19 cellular contexts compared by ENCODE assay signal in genomic region chr2:74349889-74350288, GRCh38. TPM values are rescaled to one million over a fixed set of nuclear protein-coding genes. Genes with fewer than 3 reads are reported as not detected.
DNase-seq lines count a peak whose midpoint lies in the region; ATAC-seq and TF ChIP-seq lines count a peak whose summit lies in the region.
"Had no signal": no experiment of that assay in that cellular context is flagged by ENCODE, and none has a peak within 500 bp of the region (broad histone marks: within the 10 kb centered on the region; RNA-seq: fewer than 3 reads in every experiment).

No MANE protein-coding gene starts in this region.

- CTCF ChIA-PET in SK-N-SH (lab: Yijun Ruan, JAX): interaction anchor here (0.9 to 5.4 kb wide), 3 partner anchors 14 to 100 kb away, joined by 3 to 35 read pairs (median 4); no protein-coding TSS in a partner anchor

- H4K20me1 ChIP-seq in SK-N-SH (ENCODE audit: insufficient read depth): no peaks in the 10 kb centered on the region
- H4K20me1 ChIP-seq: BLaER1 had no signal

- no peaks in the 10 kb centered on the region for H3K36me3 ChIP-seq in parathyroid adenoma (ENCODE audit: control insufficient read depth, insufficient read depth, low read length)
- H3K36me3 ChIP-seq in colonic mucosa: no peaks in the 10 kb centered on the region
- no peaks in the 10 kb centered on the region for H3K36me3 ChIP-seq in SK-N-SH (replicated peaks in 1 of 2; ENCODE audit: control insufficient read depth in 1 of 2, insufficient read depth in 2 of 2, low read length in 1 of 2)
- H3K36me3 ChIP-seq: BE2C, BLaER1 had no signal

- H2AFZ ChIP-seq in parathyroid adenoma: peak overlapping the region; percentile 23
- no peak overlapping the region for H2AFZ ChIP-seq in SK-N-SH (ENCODE audit: low read depth)

- H3K27ac ChIP-seq in parathyroid adenoma (peak overlapping the region; percentile 19), colonic mucosa (no peak overlapping the region), SK-N-SH (ENCODE audit: low read depth in 2 of 2, low read length in 1 of 2) (no peak overlapping the region)
- H3K27ac ChIP-seq: 22Rv1, A549, BLaER1 had no signal

- H3K9me3 Mint-ChIP-seq in CD14-positive monocyte: peaks cover 0 to 1% (median 0%) of the 10 kb centered on the region in 7 donors
- H3K9me3 Mint-ChIP-seq: CD4-positive, alpha-beta T cell; CD8-positive, alpha-beta T cell had no signal

- H3K9ac ChIP-seq in parathyroid adenoma (no peak overlapping the region), colonic mucosa (ENCODE audit: low read depth in 2 of 2, low read length in 2 of 2) (no peak overlapping the region), SK-N-SH (no peak overlapping the region)
- H3K9ac ChIP-seq: BLaER1 had no signal

- H3K4me1 Mint-ChIP-seq in CD14-positive monocyte: no peaks in the 10 kb centered on the region

- no peak for TF ChIP-seq EP300 in SK-N-SH (IDR thresholded peaks at IDR 0.05; ENCODE audit: borderline replicate concordance in 1 of 2, low read depth in 1 of 2, low read length in 1 of 2)

- no peaks in the 10 kb centered on the region for H3K27me3 ChIP-seq in parathyroid adenoma (ENCODE audit: control insufficient read depth, insufficient read depth, low read length)
- no peaks in the 10 kb centered on the region for H3K27me3 ChIP-seq in colonic mucosa
- no peaks in the 10 kb centered on the region for H3K27me3 ChIP-seq in SK-N-SH (ENCODE audit: insufficient read depth)
- H3K27me3 ChIP-seq: BE2C, BLaER1 had no signal

- H3K4me3 Mint-ChIP-seq in CD14-positive monocyte: no peak overlapping the region
- H3K4me3 Mint-ChIP-seq: CD4-positive, alpha-beta T cell; CD8-positive, alpha-beta T cell had no signal

- TF ChIP-seq RAD21 in SK-N-SH (IDR thresholded peaks at IDR 0.05; ENCODE audit: low read length): no peak

- H3K9me3 ChIP-seq in parathyroid adenoma (ENCODE audit: control insufficient read depth, low read length) (no peaks in the 10 kb centered on the region), colonic mucosa (no peaks in the 10 kb centered on the region), SK-N-SH (no peaks in the 10 kb centered on the region)
- H3K9me3 ChIP-seq: A549, BE2C, BLaER1, Caco-2 had no signal

- TF ChIP-seq CTCF in CD14-positive monocyte (IDR thresholded peaks at IDR 0.05) (no peak), parathyroid adenoma (IDR thresholded peaks at IDR 0.05) (no peak), colonic mucosa (IDR thresholded peaks at IDR 0.05) (no peak), SK-N-SH (IDR thresholded peaks at IDR 0.05) (no peak)

- POLR2A ChIA-PET in SK-N-SH (lab: Yijun Ruan, JAX): no interaction called here

- H3K27ac Mint-ChIP-seq in CD14-positive monocyte: no peak overlapping the region
- H3K27ac Mint-ChIP-seq: CD4-positive, alpha-beta T cell; CD8-positive, alpha-beta T cell had no signal

- H3K4me3 ChIP-seq in parathyroid adenoma (ENCODE audit: low read depth, low read length): no peak overlapping the region
- H3K4me3 ChIP-seq in colonic mucosa: no peak overlapping the region
- H3K4me3 ChIP-seq in SK-N-SH (ENCODE audit: low read depth in 2 of 2, low read length in 1 of 2): no peak overlapping the region
- H3K4me3 ChIP-seq: A549, BLaER1, GM12878 had no signal

- H3K4me1 ChIP-seq in parathyroid adenoma: peaks cover 24% of the 10 kb centered on the region
- no peaks in the 10 kb centered on the region for H3K4me1 ChIP-seq in colonic mucosa
- peaks cover 0 to 10% of the 10 kb centered on the region in 2 experiments; a peak in 2 of 4 replicates for H3K4me1 ChIP-seq in SK-N-SH (ENCODE audit: control insufficient read depth in 1 of 2, insufficient read depth in 2 of 2, low read depth in 1 of 2, low read length in 1 of 2)
- H3K4me1 ChIP-seq: A549, BE2C, BLaER1, Caco-2 had no signal

- H3F3A ChIP-seq in SK-N-SH (replicated peaks; ENCODE audit: insufficient read depth): no peaks in the 10 kb centered on the region

- no peak overlapping the region for H3K4me2 ChIP-seq in parathyroid adenoma (ENCODE audit: low read length)
- no peak overlapping the region for H3K4me2 ChIP-seq in SK-N-SH
- H3K4me2 ChIP-seq: A549, BLaER1 had no signal

- peak; percentile 20 for ATAC-seq in esophagus mucosa
- ATAC-seq: CD8-positive, alpha-beta T cell; GM12878 had no signal

- peaks cover 0 to 1% (median 0%) of the 10 kb centered on the region in 3 donors for H3K27me3 Mint-ChIP-seq in CD14-positive monocyte (ENCODE audit: low read depth in 3 of 3)
- H3K27me3 Mint-ChIP-seq: CD4-positive, alpha-beta T cell had no signal

- H3K79me2 ChIP-seq in parathyroid adenoma (no peaks in the 10 kb centered on the region), SK-N-SH (ENCODE audit: insufficient read depth) (no peaks in the 10 kb centered on the region)

- WGBS in SK-N-SH (ENCODE audit: low lambda C conversion rate): 96% methylated on average over 4 of the region's 4 CpGs

- peaks cover 0 to 3% of the 10 kb centered on the region in 2 donors for H3K36me3 Mint-ChIP-seq in CD14-positive monocyte
- H3K36me3 Mint-ChIP-seq: CD8-positive, alpha-beta T cell had no signal

- intact Hi-C loops in CD14-positive monocyte (cut with micrococcal nuclease) (no loop called here), colonic mucosa (cut with DNase I) (no loop called here)

- DNase-seq in CD14-positive monocyte (ENCODE audit: low spot score): peak; percentile 11
- DNase-seq in colonic mucosa: no peak
- no peak for DNase-seq in NCI-H1048 (lab: John Stamatoyannopoulos, UW)
- no peak for DNase-seq in SK-N-SH
- DNase-seq: BE2C; C1 segment of cervical spinal cord; Caco-2; Calu3; CD4-positive, alpha-beta T cell; CD8-positive, alpha-beta T cell; DMS79 treated with DMSO at 0.1 percent for 48 hours; GDM1 had no signal

- no peaks in the 10 kb centered on the region for H3K9me2 ChIP-seq in SK-N-SH

TF ChIP-seq in SK-N-SH, 30 proteins besides CTCF, POLR2A, EP300 and RAD21:
- TF ChIP-seq SIN3A (IDR thresholded peaks at IDR 0.05; ENCODE audit: borderline replicate concordance, low read depth, low read length) (no peak), GATA2 (CRISPR knock-in tag; IDR thresholded peaks at IDR 0.05) (no peak), MXI1 (IDR thresholded peaks at IDR 0.05; ENCODE audit: low read depth, low read length) (no peak), GABPA (IDR thresholded peaks at IDR 0.05; ENCODE audit: low read depth) (no peak), FOXM1 (IDR thresholded peaks at IDR 0.05; ENCODE audit: low read depth) (no peak), RCOR1 (IDR thresholded peaks at IDR 0.05; ENCODE audit: low read length) (no peak)

RNA-seq across cellular contexts. Expression of gene SLC4A5, which starts 6.7 kb away (rescaled TPM):
- polyA plus RNA-seq in CD14-positive monocyte (under 1 TPM in 1 of 2 donors, not detected in 1; 0.10 TPM), SK-N-SH (2012; rRNA removed) (0.25 and 1.1 TPM in 2 replicates)
- total RNA-seq in esophagus mucosa (0.56 TPM), colonic mucosa (1 to 10 TPM in 1 of 2 donors, under 1 TPM in 1; 0.45 to 2.8 TPM)
- 0.24 and 0.41 TPM in 2 replicates for polyA plus RNA-seq in SK-N-SH (2012; cell fraction: cytosol; rRNA removed)
- 2.4 and 4.1 TPM in 2 replicates for polyA plus RNA-seq in SK-N-SH (2012; cell fraction: nucleus; rRNA removed)
- total RNA-seq: G401 had no signal

RNA-seq across cellular contexts. Expression of gene DCTN1, which starts 30.2 kb away (rescaled TPM):
- polyA plus RNA-seq in CD14-positive monocyte: 10 to 100 TPM; 27.7 to 45.5 TPM
- 86.4 TPM for total RNA-seq in esophagus mucosa
- total RNA-seq in colonic mucosa: 100 to 1,000 TPM; 111 to 114 TPM
- 88.9 and 91.1 TPM in 2 replicates for polyA plus RNA-seq in SK-N-SH (2012; rRNA removed)
- 56.4 and 68.3 TPM in 2 replicates for polyA plus RNA-seq in SK-N-SH (2012; cell fraction: cytosol; rRNA removed)
- 117 and 122 TPM in 2 replicates for polyA plus RNA-seq in SK-N-SH (2012; cell fraction: nucleus; rRNA removed)
